ENCODE assay signal across 17 cellular contexts in the genomic region with DNA sequence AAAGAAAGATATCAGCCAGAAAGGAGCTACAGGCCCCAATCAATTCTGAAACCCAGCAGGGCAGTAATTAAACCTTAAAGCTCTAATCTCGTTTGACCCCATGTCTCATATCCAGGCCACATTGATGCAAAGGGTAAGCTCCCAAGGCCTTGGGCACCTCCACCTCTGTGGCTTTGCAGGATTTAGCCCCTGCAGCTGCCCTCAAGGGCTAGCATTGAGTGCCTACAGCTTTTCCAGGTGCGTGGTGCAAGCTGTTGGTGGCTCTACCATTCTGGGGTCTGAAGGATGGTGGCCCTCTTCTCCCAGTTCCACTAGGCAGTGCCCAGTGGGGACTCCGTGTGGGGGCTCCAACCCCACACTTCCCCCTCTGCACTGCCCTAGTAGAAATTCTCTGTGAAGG.
DNase-seq lines count a peak whose midpoint lies in the region; ATAC-seq and TF ChIP-seq lines count a peak whose summit lies in the region.
"Had no signal": no experiment of that assay in that cellular context is flagged by ENCODE, and none has a peak within 500 bp of the region (broad histone marks: within the 10 kb centered on the region; RNA-seq: fewer than 3 reads in every experiment).

No MANE protein-coding gene starts in this region.

- peaks cover 8% of the 10 kb centered on the region for H3K27me3 Mint-ChIP-seq in activated CD8-positive, alpha-beta memory T cell treated with anti-CD3 and anti-CD28 coated beads, Interleukin-2, amount 10 ng/mL, durations not matched to agents 7 days and 5 days

- H3K27ac Mint-ChIP-seq in activated CD8-positive, alpha-beta memory T cell treated with anti-CD3 and anti-CD28 coated beads, Interleukin-2, amount 10 ng/mL, durations not matched to agents 7 days and 5 days, result no peak overlapping the region
- H3K27ac Mint-ChIP-seq: B cell; CD4-positive, alpha-beta T cell; CD8-positive, alpha-beta T cell had no signal

- TF ChIP-seq CTCF in esophagus muscularis mucosa (IDR thresholded peaks at IDR 0.05) (no peak), vagina (IDR thresholded peaks at IDR 0.05) (no peak)

- H3K4me3 ChIP-seq in esophagus muscularis mucosa (no peak overlapping the region), vagina (no peak overlapping the region)
- H3K4me3 ChIP-seq: A549; BLaER1 treated with 17β-estradiol and CSF1 and Interleukin-3, amounts not matched to agents 10 nM and 100 nM had no signal

- H3K9me3 Mint-ChIP-seq in activated CD8-positive, alpha-beta memory T cell treated with anti-CD3 and anti-CD28 coated beads, Interleukin-2, amount 10 ng/mL, durations not matched to agents 7 days and 5 days (ENCODE audit: low read depth), result peaks cover 7% of the 10 kb centered on the region

- H3K36me3 ChIP-seq in esophagus muscularis mucosa, result no peaks in the 10 kb centered on the region
- no peaks in the 10 kb centered on the region for H3K36me3 ChIP-seq in vagina

- peaks cover 1% of the 10 kb centered on the region for H3K36me3 Mint-ChIP-seq in activated CD8-positive, alpha-beta memory T cell treated with anti-CD3 and anti-CD28 coated beads, Interleukin-2, amount 10 ng/mL, durations not matched to agents 7 days and 5 days
- H3K36me3 Mint-ChIP-seq: CD8-positive, alpha-beta T cell had no signal

- ATAC-seq in activated CD8-positive, alpha-beta memory T cell treated with anti-CD3 and anti-CD28 coated beads, Interleukin-2, amount 10 ng/mL, durations not matched to agents 7 days and 5 days, result no peak
- ATAC-seq in HG02852 (IDR thresholded peaks at IDR 0.05; ENCODE audit: unreplicated experiment), result no peak
- ATAC-seq: A549; CD8-positive, alpha-beta T cell had no signal

- H3K4me3 Mint-ChIP-seq in activated CD8-positive, alpha-beta memory T cell treated with anti-CD3 and anti-CD28 coated beads, Interleukin-2, amount 10 ng/mL, durations not matched to agents 7 days and 5 days, result no peak overlapping the region
- H3K4me3 Mint-ChIP-seq: B cell; CD4-positive, alpha-beta T cell; CD8-positive, alpha-beta T cell had no signal

- H3K27ac ChIP-seq in esophagus muscularis mucosa (replicated peaks in 1 of 4), result no peak overlapping the region
- H3K27ac ChIP-seq in vagina, result no peak overlapping the region
- H3K27ac ChIP-seq: 22Rv1; A549; BLaER1 treated with 17β-estradiol and CSF1 and Interleukin-3, amounts not matched to agents 10 nM and 100 nM; C4-2B had no signal

- intact Hi-C loops in esophagus muscularis mucosa (cut with DNase I) (no loop called here), vagina (cut with DNase I) (no loop called here)

- DNase-seq in activated CD8-positive, alpha-beta memory T cell treated with anti-CD3 and anti-CD28 coated beads, Interleukin-2, amount 10 ng/mL, durations not matched to agents 7 days and 5 days, result peak; percentile 26
- DNase-seq in activated CD8-positive, alpha-beta memory T cell treated with anti-CD3 and anti-CD28 coated beads for 24 hours, result no peak
- peak; percentile 85 for DNase-seq in esophagus muscularis mucosa (ENCODE audit: extremely low spot score)
- DNase-seq in vagina (ENCODE audit: extremely low spot score in 2 of 2), result peak; percentile 31 to 44
- DNase-seq: AML-193; Caco-2; Calu3; CD4-positive, alpha-beta T cell; CD8-positive, alpha-beta T cell; DMS79 treated with DMSO at 0.1 percent for 48 hours; GF-D8 had no signal

- CTCF ChIA-PET in activated CD8-positive, alpha-beta memory T cell treated with anti-CD3 and anti-CD28 coated beads, Interleukin-2, amount 10 ng/mL, durations not matched to agents 7 days and 5 days (lab: Charles Lee), result no interaction called here

- TF ChIP-seq POLR2A in esophagus muscularis mucosa (IDR thresholded peaks at IDR 0.05; ENCODE audit: low read depth), result no peak
- TF ChIP-seq POLR2A in vagina (IDR thresholded peaks at IDR 0.05), result no peak

- no peaks in the 10 kb centered on the region for H3K4me1 Mint-ChIP-seq in activated CD8-positive, alpha-beta memory T cell treated with anti-CD3 and anti-CD28 coated beads, Interleukin-2, amount 10 ng/mL, durations not matched to agents 7 days and 5 days
- H3K4me1 Mint-ChIP-seq: B cell had no signal

- no peaks in the 10 kb centered on the region for H3K4me1 ChIP-seq in esophagus muscularis mucosa
- H3K4me1 ChIP-seq in vagina, result no peaks in the 10 kb centered on the region
- H3K4me1 ChIP-seq: A549; BLaER1 treated with 17β-estradiol and CSF1 and Interleukin-3, amounts not matched to agents 10 nM and 100 nM; Caco-2 had no signal

- no peak for TF ChIP-seq EP300 in esophagus muscularis mucosa (IDR thresholded peaks at IDR 0.05)

- peaks cover 0 to 13% (median 10%) of the 10 kb centered on the region in 4 donors for H3K9me3 ChIP-seq in esophagus muscularis mucosa
- H3K9me3 ChIP-seq in vagina, result no peaks in the 10 kb centered on the region
- H3K9me3 ChIP-seq: A549, Caco-2 had no signal

- WGBS in esophagus muscularis mucosa, result 97% methylated on average over 3 of the region's 3 CpGs

- H3K27me3 ChIP-seq in esophagus muscularis mucosa (peaks cover 0 to 24% (median 0%) of the 10 kb centered on the region in 4 donors), vagina (no peaks in the 10 kb centered on the region)
- H3K27me3 ChIP-seq: BLaER1 treated with 17β-estradiol and CSF1 and Interleukin-3, amounts not matched to agents 10 nM and 100 nM had no signal
